ENCODE assay signal across 1 cellular context in the genomic region with DNA sequence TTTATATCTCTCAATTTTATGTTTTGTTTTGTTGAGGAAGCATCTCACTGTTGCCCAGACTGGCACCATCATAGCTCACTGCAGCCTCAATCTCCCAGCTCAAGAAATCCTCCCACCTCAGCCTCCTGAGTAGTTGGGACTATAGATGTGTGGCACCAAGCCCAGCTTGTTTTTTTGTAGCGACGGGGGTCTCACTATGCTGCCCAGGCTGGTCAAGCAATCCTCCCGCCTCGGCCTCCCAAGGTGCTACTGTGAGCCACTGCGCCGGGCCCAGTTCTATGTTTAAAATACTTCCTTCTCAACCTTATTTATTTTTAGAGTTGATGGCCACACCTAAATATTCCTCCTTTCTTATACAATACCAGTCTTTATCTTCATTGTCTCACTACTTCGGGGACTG.
TF ChIP-seq lines count a peak whose summit lies in the region.

No MANE protein-coding gene starts in this region.

TF ChIP-seq in H1, 55 proteins besides CTCF, POLR2A, EP300 and RAD21:
- no peak for TF ChIP-seq SIX5 (IDR thresholded peaks at IDR 0.05; ENCODE audit: low read depth, low read length)
